Comparison of ENCODE assay signal across 11 cellular contexts in genomic region chr11:118957968-118958367, GRCh38. TPM values are rescaled to one million over a fixed set of nuclear protein-coding genes. Genes with fewer than 3 reads are reported as not detected.
"Had no signal": no experiment of that assay in that cellular context is flagged by ENCODE, and none has a peak within 500 bp of the region (broad histone marks: within the 10 kb centered on the region; RNA-seq: fewer than 3 reads in every experiment).

No MANE protein-coding gene starts in this region.

- H3K9me3 Mint-ChIP-seq: HFFc6 had no signal

- H3K9ac ChIP-seq: GM23248 had no signal

- H3K27ac ChIP-seq: GM23248, HL-60 had no signal

- H3K4me3 Mint-ChIP-seq: HFFc6 had no signal

- H2AFZ ChIP-seq: GM23248 had no signal

- DNase-seq: GM23248, GOT3, H7, HCEC 1CT, HFFc6, KG1 had no signal

- H3K27ac Mint-ChIP-seq: HFFc6 had no signal

- ATAC-seq: HepG2, K562 had no signal

- H3K4me3 ChIP-seq: GM23248, K562 had no signal

RNA-seq across cellular contexts. Expression of gene UPK2, which starts 1.9 kb away (rescaled TPM):
- total RNA-seq: GM23248, H4, HepG2, HT1080, K562 had no signal
- polyA plus RNA-seq: HepG2, K562 had no signal

RNA-seq across cellular contexts. Expression of gene FOXR1, which starts 13.6 kb away (rescaled TPM):
- total RNA-seq: GM23248, H4, H7, HepG2, HFFc6, HT1080, K562 had no signal
- polyA plus RNA-seq: GM23248, HepG2, K562 had no signal
